In genomic region chr5:100722657-100723056, GRCh38 we compare ENCODE assay signal across 29 cellular contexts.
"Had no signal": no experiment of that assay in that cellular context is flagged by ENCODE, and none has a peak within 500 bp of the region (broad histone marks: within the 10 kb centered on the region; RNA-seq: fewer than 3 reads in every experiment).

No MANE protein-coding gene starts in this region.

- H3K9me3 Mint-ChIP-seq: activated CD4-positive, alpha-beta T cell treated with anti-CD3 and anti-CD28 coated beads, Interleukin-2, amount 10 ng/mL, durations not matched to agents 7 days and 5 days; activated naive CD4-positive, alpha-beta T cell treated with anti-CD3 and anti-CD28 coated beads, Interleukin-2, amount 50 U/mL, for 24 hours; activated naive CD8-positive, alpha-beta T cell treated with anti-CD3 and anti-CD28 coated beads, Interleukin-2, amount 10 ng/mL, durations not matched to agents 7 days and 5 days; activated T-cell treated with anti-CD3 and anti-CD28 coated beads, Interleukin-2, amount 50 U/mL, for 24 hours; activated T-helper 2 cell treated with anti-CD3 and anti-CD28 coated beads, Interferon-gamma antibody, Interleukin-2, Interleukin-4, amounts not matched to agents 10 μg/mL and 5 μg/mL and 100 μg/mL, durations not matched to agents 14 hours and 24 hours and 36 hours; central memory CD8-positive, alpha-beta T cell had no signal

- H3K27me3 ChIP-seq: ascending aorta, cardiac muscle cell, SJCRH30 had no signal

- H3K27ac ChIP-seq: ascending aorta, cardiac muscle cell, SJCRH30, SK-N-MC, WERI-Rb-1 had no signal

- H3K36me3 ChIP-seq: ascending aorta, cardiac muscle cell, SJCRH30, WERI-Rb-1 had no signal

- ATAC-seq: activated CD4-positive, alpha-beta T cell treated with anti-CD3 and anti-CD28 coated beads for 36 hours; activated CD8-positive, alpha-beta T cell treated with anti-CD3 and anti-CD28 coated beads, Interleukin-2, amount 10 ng/mL, durations not matched to agents 7 days and 5 days; K562 had no signal

- DNase-seq: activated CD4-positive, alpha-beta T cell treated with anti-CD3 and anti-CD28 coated beads for 36 hours; activated CD4-positive, alpha-beta T cell treated with anti-CD3 and anti-CD28 coated beads, Interleukin-2, amount 10 ng/mL, durations not matched to agents 7 days and 5 days; activated CD4-positive, alpha-beta T cell treated with anti-CD3 and anti-CD28 coated beads, Interleukin-2, amount 50 U/mL, for 48 hours; activated CD8-positive, alpha-beta T cell treated with anti-CD3 and anti-CD28 coated beads, Interleukin-2, amount 10 ng/mL, durations not matched to agents 7 days and 5 days; activated gamma-delta T cell; activated naive CD4-positive, alpha-beta T cell treated with Interleukin-2 at 50 U/mL for 16 hours; activated naive CD8-positive, alpha-beta T cell treated with anti-CD3 and anti-CD28 coated beads, Interleukin-2, amount 10 ng/mL, durations not matched to agents 7 days and 5 days; activated T-cell treated with anti-CD3 and anti-CD28 coated beads, Interleukin-2, amount 50 U/mL, for 24 hours; amygdala; NCI-H1105; NCI-H1436 treated with DMSO at 0.1 percent for 48 hours; NCI-H187; NCI-H2029 treated with DMSO at 0.1 percent for 48 hours; NCI-H2107; NCI-H345; NCI-H524 treated with DMSO at 0.1 percent for 48 hours; NCI-H82; OCI-M1; SHP77; SJCRH30; T1000; WERI-Rb-1 had no signal

- H3K4me1 Mint-ChIP-seq: activated CD4-positive, alpha-beta T cell treated with anti-CD3 and anti-CD28 coated beads for 36 hours; activated CD4-positive, alpha-beta T cell treated with anti-CD3 and anti-CD28 coated beads, Interleukin-2, amount 10 ng/mL, durations not matched to agents 7 days and 5 days; activated naive CD4-positive, alpha-beta T cell treated with anti-CD3 and anti-CD28 coated beads, Interleukin-2, amount 50 U/mL, for 24 hours; activated naive CD8-positive, alpha-beta T cell treated with anti-CD3 and anti-CD28 coated beads, Interleukin-2, amount 10 ng/mL, durations not matched to agents 7 days and 5 days had no signal

- H3K27ac Mint-ChIP-seq: activated CD4-positive, alpha-beta T cell treated with anti-CD3 and anti-CD28 coated beads for 36 hours; activated CD4-positive, alpha-beta T cell treated with anti-CD3 and anti-CD28 coated beads, Interleukin-2, amount 10 ng/mL, durations not matched to agents 7 days and 5 days; activated CD8-positive, alpha-beta T cell treated with anti-CD3 and anti-CD28 coated beads, Interleukin-2, amount 10 ng/mL, durations not matched to agents 7 days and 5 days; activated naive CD4-positive, alpha-beta T cell treated with anti-CD3 and anti-CD28 coated beads, Interleukin-2, amount 50 U/mL, for 24 hours; activated naive CD8-positive, alpha-beta T cell treated with anti-CD3 and anti-CD28 coated beads, Interleukin-2, amount 10 ng/mL, durations not matched to agents 7 days and 5 days; activated T-cell treated with anti-CD3 and anti-CD28 coated beads, Interleukin-2, amount 50 U/mL, for 24 hours; activated T-helper 2 cell treated with anti-CD3 and anti-CD28 coated beads, Interferon-gamma antibody, Interleukin-2, Interleukin-4, amounts not matched to agents 10 μg/mL and 5 μg/mL and 100 μg/mL, durations not matched to agents 14 hours and 24 hours and 36 hours had no signal

- H3K4me3 Mint-ChIP-seq: activated CD4-positive, alpha-beta T cell treated with anti-CD3 and anti-CD28 coated beads for 36 hours; activated CD4-positive, alpha-beta T cell treated with anti-CD3 and anti-CD28 coated beads, Interleukin-2, amount 10 ng/mL, durations not matched to agents 7 days and 5 days; activated CD8-positive, alpha-beta T cell treated with anti-CD3 and anti-CD28 coated beads, Interleukin-2, amount 10 ng/mL, durations not matched to agents 7 days and 5 days; activated naive CD4-positive, alpha-beta T cell treated with anti-CD3 and anti-CD28 coated beads, Interleukin-2, amount 50 U/mL, for 24 hours; activated naive CD8-positive, alpha-beta T cell treated with anti-CD3 and anti-CD28 coated beads, Interleukin-2, amount 10 ng/mL, durations not matched to agents 7 days and 5 days; activated T-cell treated with anti-CD3 and anti-CD28 coated beads, Interleukin-2, amount 50 U/mL, for 24 hours; central memory CD8-positive, alpha-beta T cell had no signal

- H3K36me3 Mint-ChIP-seq: activated naive CD4-positive, alpha-beta T cell treated with anti-CD3 and anti-CD28 coated beads, Interleukin-2, amount 50 U/mL, for 24 hours; activated naive CD8-positive, alpha-beta T cell treated with anti-CD3 and anti-CD28 coated beads, Interleukin-2, amount 10 ng/mL, durations not matched to agents 7 days and 5 days had no signal

- H3K4me3 ChIP-seq: ascending aorta, cardiac muscle cell, K562, SJCRH30, SK-N-MC had no signal

- H3K9me3 ChIP-seq: ascending aorta had no signal

- H3K27me3 Mint-ChIP-seq: activated CD4-positive, alpha-beta T cell treated with anti-CD3 and anti-CD28 coated beads for 36 hours; activated CD4-positive, alpha-beta T cell treated with anti-CD3 and anti-CD28 coated beads, Interleukin-2, amount 10 ng/mL, durations not matched to agents 7 days and 5 days; activated naive CD4-positive, alpha-beta T cell treated with anti-CD3 and anti-CD28 coated beads, Interleukin-2, amount 50 U/mL, for 24 hours; activated naive CD8-positive, alpha-beta T cell treated with anti-CD3 and anti-CD28 coated beads, Interleukin-2, amount 10 ng/mL, durations not matched to agents 7 days and 5 days; activated T-cell treated with anti-CD3 and anti-CD28 coated beads, Interleukin-2, amount 50 U/mL, for 24 hours; central memory CD8-positive, alpha-beta T cell had no signal

- H3K4me1 ChIP-seq: ascending aorta, SJCRH30 had no signal
